In genomic region chr20:37439223-37439933, GRCh38 we compare ENCODE assay signal across 1 cellular context.
TF ChIP-seq lines count a peak whose summit lies in the region.

No MANE protein-coding gene starts in this region.

TF ChIP-seq in GM23338, 12 proteins besides CTCF, POLR2A, EP300 and RAD21:
- TF ChIP-seq, protein P1, sequence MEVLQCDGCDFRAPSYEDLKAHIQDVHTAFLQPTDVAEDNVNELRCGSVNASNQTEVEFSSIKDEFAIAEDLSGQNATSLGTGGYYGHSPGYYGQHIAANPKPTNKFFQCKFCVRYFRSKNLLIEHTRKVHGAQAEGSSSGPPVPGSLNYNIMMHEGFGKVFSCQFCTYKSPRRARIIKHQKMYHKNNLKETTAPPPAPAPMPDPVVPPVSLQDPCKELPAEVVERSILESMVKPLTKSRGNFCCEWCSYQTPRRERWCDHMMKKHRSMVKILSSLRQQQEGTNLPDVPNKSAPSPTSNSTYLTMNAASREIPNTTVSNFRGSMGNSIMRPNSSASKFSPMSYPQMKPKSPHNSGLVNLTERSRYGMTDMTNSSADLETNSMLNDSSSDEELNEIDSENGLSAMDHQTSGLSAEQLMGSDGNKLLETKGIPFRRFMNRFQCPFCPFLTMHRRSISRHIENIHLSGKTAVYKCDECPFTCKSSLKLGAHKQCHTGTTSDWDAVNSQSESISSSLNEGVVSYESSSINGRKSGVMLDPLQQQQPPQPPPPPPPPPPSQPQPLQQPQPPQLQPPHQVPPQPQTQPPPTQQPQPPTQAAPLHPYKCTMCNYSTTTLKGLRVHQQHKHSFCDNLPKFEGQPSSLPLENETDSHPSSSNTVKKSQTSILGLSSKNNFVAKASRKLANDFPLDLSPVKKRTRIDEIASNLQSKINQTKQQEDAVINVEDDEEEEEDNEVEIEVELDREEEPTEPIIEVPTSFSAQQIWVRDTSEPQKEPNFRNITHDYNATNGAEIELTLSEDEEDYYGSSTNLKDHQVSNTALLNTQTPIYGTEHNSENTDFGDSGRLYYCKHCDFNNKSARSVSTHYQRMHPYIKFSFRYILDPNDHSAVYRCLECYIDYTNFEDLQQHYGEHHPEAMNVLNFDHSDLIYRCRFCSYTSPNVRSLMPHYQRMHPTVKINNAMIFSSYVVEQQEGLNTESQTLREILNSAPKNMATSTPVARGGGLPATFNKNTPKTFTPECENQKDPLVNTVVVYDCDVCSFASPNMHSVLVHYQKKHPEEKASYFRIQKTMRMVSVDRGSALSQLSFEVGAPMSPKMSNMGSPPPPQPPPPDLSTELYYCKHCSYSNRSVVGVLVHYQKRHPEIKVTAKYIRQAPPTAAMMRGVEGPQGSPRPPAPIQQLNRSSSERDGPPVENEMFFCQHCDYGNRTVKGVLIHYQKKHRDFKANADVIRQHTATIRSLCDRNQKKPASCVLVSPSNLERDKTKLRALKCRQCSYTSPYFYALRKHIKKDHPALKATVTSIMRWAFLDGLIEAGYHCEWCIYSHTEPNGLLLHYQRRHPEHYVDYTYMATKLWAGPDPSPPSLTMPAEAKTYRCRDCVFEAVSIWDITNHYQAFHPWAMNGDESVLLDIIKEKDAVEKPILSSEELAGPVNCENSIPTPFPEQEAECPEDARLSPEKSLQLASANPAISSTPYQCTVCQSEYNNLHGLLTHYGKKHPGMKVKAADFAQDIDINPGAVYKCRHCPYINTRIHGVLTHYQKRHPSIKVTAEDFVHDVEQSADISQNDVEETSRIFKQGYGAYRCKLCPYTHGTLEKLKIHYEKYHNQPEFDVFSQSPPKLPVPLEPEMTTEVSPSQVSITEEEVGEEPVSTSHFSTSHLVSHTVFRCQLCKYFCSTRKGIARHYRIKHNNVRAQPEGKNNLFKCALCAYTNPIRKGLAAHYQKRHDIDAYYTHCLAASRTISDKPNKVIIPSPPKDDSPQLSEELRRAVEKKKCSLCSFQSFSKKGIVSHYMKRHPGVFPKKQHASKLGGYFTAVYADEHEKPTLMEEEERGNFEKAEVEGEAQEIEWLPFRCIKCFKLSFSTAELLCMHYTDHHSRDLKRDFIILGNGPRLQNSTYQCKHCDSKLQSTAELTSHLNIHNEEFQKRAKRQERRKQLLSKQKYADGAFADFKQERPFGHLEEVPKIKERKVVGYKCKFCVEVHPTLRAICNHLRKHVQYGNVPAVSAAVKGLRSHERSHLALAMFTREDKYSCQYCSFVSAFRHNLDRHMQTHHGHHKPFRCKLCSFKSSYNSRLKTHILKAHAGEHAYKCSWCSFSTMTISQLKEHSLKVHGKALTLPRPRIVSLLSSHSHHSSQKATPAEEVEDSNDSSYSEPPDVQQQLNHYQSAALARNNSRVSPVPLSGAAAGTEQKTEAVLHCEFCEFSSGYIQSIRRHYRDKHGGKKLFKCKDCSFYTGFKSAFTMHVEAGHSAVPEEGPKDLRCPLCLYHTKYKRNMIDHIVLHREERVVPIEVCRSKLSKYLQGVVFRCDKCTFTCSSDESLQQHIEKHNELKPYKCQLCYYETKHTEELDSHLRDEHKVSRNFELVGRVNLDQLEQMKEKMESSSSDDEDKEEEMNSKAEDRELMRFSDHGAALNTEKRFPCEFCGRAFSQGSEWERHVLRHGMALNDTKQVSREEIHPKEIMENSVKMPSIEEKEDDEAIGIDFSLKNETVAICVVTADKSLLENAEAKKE (CRISPR knock-in tag; IDR thresholded peaks at IDR 0.05) = no peak
- TF ChIP-seq ETS1 (IDR thresholded peaks at IDR 0.05) (no peak), STAT1 (IDR thresholded peaks at IDR 0.05; ENCODE audit: unreplicated experiment) (no peak), ZNF331 (CRISPR knock-in tag; IDR thresholded peaks at IDR 0.05; ENCODE audit: low read depth) (no peak), POLR2AphosphoS5 (IDR thresholded peaks at IDR 0.05; ENCODE audit: low read depth) (no peak), ZNF114 (CRISPR knock-in tag; IDR thresholded peaks at IDR 0.05) (no peak), EZH2phosphoT487 (IDR thresholded peaks at IDR 0.05; ENCODE audit: unreplicated experiment) (no peak), JUNB (IDR thresholded peaks at IDR 0.05; ENCODE audit: unreplicated experiment) (no peak), REST (IDR thresholded peaks at IDR 0.05; ENCODE audit: unreplicated experiment) (no peak), EZH2 (IDR thresholded peaks at IDR 0.05; ENCODE audit: low read depth, unreplicated experiment) (no peak), NANOG (IDR thresholded peaks at IDR 0.05; ENCODE audit: borderline replicate concordance) (no peak), CREB1 (CRISPR knock-in tag; IDR thresholded peaks at IDR 0.05; ENCODE audit: low read depth) (no peak)
